17 cellular contexts compared by ENCODE assay signal in the genomic region with DNA sequence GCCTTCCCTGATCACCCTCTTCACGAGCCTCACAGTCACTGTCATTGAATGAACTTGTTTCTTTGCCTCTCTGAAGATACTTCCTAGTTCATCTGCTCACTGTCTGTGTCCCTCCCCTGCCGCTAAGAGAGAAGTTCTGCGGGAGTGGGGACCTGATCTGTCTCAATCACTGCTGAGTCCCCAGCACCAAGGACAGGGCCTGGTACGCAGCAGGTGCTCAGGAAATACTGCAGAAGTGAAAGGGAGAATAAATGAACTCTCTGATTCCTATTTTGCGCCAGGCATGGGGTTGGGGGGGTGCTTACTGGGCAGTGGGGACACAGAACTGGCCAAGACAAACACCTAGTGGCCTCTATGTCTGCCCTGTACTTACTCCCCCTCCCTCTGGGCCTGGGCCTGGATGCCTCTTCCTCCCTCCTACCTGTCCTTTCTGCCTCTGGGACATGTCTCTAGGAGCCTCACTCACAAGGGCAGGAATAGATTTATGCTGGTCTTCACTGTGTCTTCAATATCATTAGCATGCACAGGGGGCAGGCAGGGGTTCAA. TPM values are rescaled to one million over a fixed set of nuclear protein-coding genes. Genes with fewer than 3 reads are reported as not detected.
DNase-seq lines count a peak whose midpoint lies in the region; ATAC-seq lines count a peak whose summit lies in the region.
"Had no signal": no experiment of that assay in that cellular context is flagged by ENCODE, and none has a peak within 500 bp of the region (broad histone marks: within the 10 kb centered on the region; RNA-seq: fewer than 3 reads in every experiment).

No MANE protein-coding gene starts in this region.

- DNase-seq in stimulated activated naive CD8-positive, alpha-beta T cell treated with anti-CD3 and anti-CD28 coated beads, Interleukin-15, Interleukin-2, amounts not matched to agents 100 U/mL and 50 U/mL, for 24 hours = no peak
- no peak for DNase-seq in T-cell
- peak; percentile 27 for DNase-seq in left lobe of liver (ENCODE audit: low spot score)
- DNase-seq in SIG-M5 treated with dmso at 0.1 percent for 504 hours (lab: John Stamatoyannopoulos, UW; ENCODE audit: unreplicated experiment) = no peak
- DNase-seq in OCI-M2 (lab: John Stamatoyannopoulos, UW; ENCODE audit: unreplicated experiment) = no peak
- no peak for DNase-seq in NCI-H1436 (lab: John Stamatoyannopoulos, UW)
- no peak for DNase-seq in 8988T
- DNase-seq: activated effector memory CD4-positive, alpha-beta T cell treated with Interleukin-2 at 50 U/mL for 16 hours; erythroblast; GDM1; HCEC 1CT; NCI-H1694 treated with DMSO at 0.1 percent for 48 hours; occipital lobe; PC-9; WERI-Rb-1 had no signal

- no peak overlapping the region for H3K4me3 Mint-ChIP-seq in stimulated activated naive CD8-positive, alpha-beta T cell treated with anti-CD3 and anti-CD28 coated beads, Interleukin-15, Interleukin-2, amounts not matched to agents 100 ng/mL and 50 ng/mL, for 24 hours
- H3K4me3 Mint-ChIP-seq in T-cell = no peak overlapping the region
- H3K4me3 Mint-ChIP-seq: stimulated activated memory B cell treated with anti-CD40 and anti-IgM and Interleukin-4, amounts not matched to agents 10 μg/mL and 1 μg/mL and 100 μg/mL, for 72 hours had no signal

- H3K4me1 Mint-ChIP-seq in stimulated activated naive CD8-positive, alpha-beta T cell treated with anti-CD3 and anti-CD28 coated beads, Interleukin-15, Interleukin-2, amounts not matched to agents 100 ng/mL and 50 ng/mL, for 24 hours (ENCODE audit: low read depth) = no peaks in the 10 kb centered on the region
- H3K4me1 Mint-ChIP-seq in T-cell = peaks cover 17 to 34% (median 18%) of the 10 kb centered on the region in 3 donors

- CTCF ChIA-PET in T-cell (lab: Charles Lee) = no interaction called here

- H3K27ac Mint-ChIP-seq in stimulated activated naive CD8-positive, alpha-beta T cell treated with anti-CD3 and anti-CD28 coated beads, Interleukin-15, Interleukin-2, amounts not matched to agents 100 ng/mL and 50 ng/mL, for 24 hours = peak overlapping the region; percentile 26
- peak overlapping the region; percentile 44 to 68 for H3K27ac Mint-ChIP-seq in T-cell
- H3K27ac Mint-ChIP-seq: stimulated activated memory B cell treated with anti-CD40 and anti-IgM and Interleukin-4, amounts not matched to agents 10 μg/mL and 1 μg/mL and 100 μg/mL, for 72 hours had no signal

- H3K9me3 Mint-ChIP-seq in stimulated activated naive CD8-positive, alpha-beta T cell treated with anti-CD3 and anti-CD28 coated beads, Interleukin-15, Interleukin-2, amounts not matched to agents 100 ng/mL and 50 ng/mL, for 24 hours = no peaks in the 10 kb centered on the region
- H3K9me3 Mint-ChIP-seq in T-cell = no peaks in the 10 kb centered on the region
- H3K9me3 Mint-ChIP-seq: stimulated activated memory B cell treated with anti-CD40 and anti-IgM and Interleukin-4, amounts not matched to agents 10 μg/mL and 1 μg/mL and 100 μg/mL, for 72 hours had no signal

- POLR2A ChIA-PET in T-cell (lab: Charles Lee) = no interaction called here

- no peak for ATAC-seq in stimulated activated naive CD8-positive, alpha-beta T cell treated with anti-CD3 and anti-CD28 coated beads, Interleukin-15, Interleukin-2, amounts not matched to agents 100 U/mL and 50 U/mL, for 24 hours
- ATAC-seq in T-cell (replicated peaks in 1 of 4) = no peak
- no peak for ATAC-seq in left lobe of liver
- ATAC-seq: stimulated activated memory B cell treated with anti-CD40 and anti-IgM and Interleukin-4, amounts not matched to agents 10 μg/mL and 1 μg/mL and 100 μg/mL, for 72 hours had no signal

- H3K27me3 Mint-ChIP-seq in stimulated activated naive CD8-positive, alpha-beta T cell treated with anti-CD3 and anti-CD28 coated beads, Interleukin-15, Interleukin-2, amounts not matched to agents 100 ng/mL and 50 ng/mL, for 24 hours = no peaks in the 10 kb centered on the region
- no peaks in the 10 kb centered on the region for H3K27me3 Mint-ChIP-seq in T-cell
- H3K27me3 Mint-ChIP-seq: stimulated activated memory B cell treated with anti-CD40 and anti-IgM and Interleukin-4, amounts not matched to agents 10 μg/mL and 1 μg/mL and 100 μg/mL, for 72 hours had no signal

- peaks cover 4% of the 10 kb centered on the region for H3K36me3 Mint-ChIP-seq in stimulated activated naive CD8-positive, alpha-beta T cell treated with anti-CD3 and anti-CD28 coated beads, Interleukin-15, Interleukin-2, amounts not matched to agents 100 ng/mL and 50 ng/mL, for 24 hours (ENCODE audit: low read depth)
- peaks cover 19% of the 10 kb centered on the region for H3K36me3 Mint-ChIP-seq in T-cell

RNA-seq across cellular contexts. Expression of gene FCGBP, which starts 17.5 kb away (rescaled TPM):
- total RNA-seq in T-cell (10 to 100 TPM; 12.6 to 88.0 (median 43.3) TPM), left lobe of liver (7.3 TPM)

RNA-seq across cellular contexts. Expression of gene PSMC4, which starts 54.0 kb away (rescaled TPM):
- total RNA-seq in T-cell (10 to 100 TPM; 58.5 to 80.0 (median 59.6) TPM), left lobe of liver (47.9 TPM)
